In the genomic region with DNA sequence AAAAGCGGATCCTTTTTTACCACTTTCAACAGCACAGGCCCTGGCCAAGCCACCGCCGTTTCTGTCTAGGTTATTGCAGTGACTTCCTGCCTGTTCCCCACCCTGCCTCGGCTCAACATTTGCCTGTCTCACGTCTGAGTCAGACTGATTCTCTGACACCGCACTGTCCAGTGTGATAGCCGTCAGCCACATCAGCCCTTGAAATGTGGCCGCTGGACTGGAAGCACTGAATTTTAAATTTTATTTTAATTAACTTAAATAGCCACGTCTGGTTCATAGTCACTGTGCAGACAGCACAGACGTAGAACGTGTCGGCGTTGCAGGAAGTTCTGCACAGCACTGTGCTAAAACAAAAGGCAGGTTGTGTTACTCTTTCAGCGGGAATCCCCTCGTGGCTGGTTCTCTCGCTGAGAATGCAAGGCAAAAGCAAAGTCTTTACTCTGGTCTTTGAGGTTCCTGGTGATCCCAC, we compare ENCODE assay signal across 10 cellular contexts. TPM values are rescaled to one million over a fixed set of nuclear protein-coding genes. Genes with fewer than 3 reads are reported as not detected.
DNase-seq lines count a peak whose midpoint lies in the region; ATAC-seq and TF ChIP-seq lines count a peak whose summit lies in the region.
"Had no signal": no experiment of that assay in that cellular context is flagged by ENCODE, and none has a peak within 500 bp of the region (broad histone marks: within the 10 kb centered on the region; RNA-seq: fewer than 3 reads in every experiment).

No MANE protein-coding gene starts in this region.

- H3K4me3 ChIP-seq in ovary = no peak overlapping the region

- H3K4me1 Mint-ChIP-seq in memory B cell = peaks cover 15% of the 10 kb centered on the region
- H3K4me1 Mint-ChIP-seq in stimulated activated naive CD8-positive, alpha-beta T cell treated with anti-CD3 and anti-CD28 coated beads, Interleukin-15, amount 100 ng/mL, for 72 hours = peaks cover 38% of the 10 kb centered on the region

- H3K27me3 Mint-ChIP-seq in memory B cell = no peaks in the 10 kb centered on the region
- H3K27me3 Mint-ChIP-seq in stimulated activated naive CD8-positive, alpha-beta T cell treated with anti-CD3 and anti-CD28 coated beads, Interleukin-15, amount 100 ng/mL, for 72 hours = no peaks in the 10 kb centered on the region

- no peaks in the 10 kb centered on the region for H3K4me1 ChIP-seq in ovary (ENCODE audit: insufficient read depth)

- no peak for TF ChIP-seq CTCF in ovary (IDR thresholded peaks at IDR 0.05)

- no peak for TF ChIP-seq POLR2A in ovary (IDR thresholded peaks at IDR 0.05)

- H3K36me3 Mint-ChIP-seq in memory B cell = peaks cover 28% of the 10 kb centered on the region

- no peaks in the 10 kb centered on the region for H3K36me3 ChIP-seq in ovary

- no peak for TF ChIP-seq EP300 in ovary (IDR thresholded peaks at IDR 0.05)

- WGBS in ovary, 3 donors = 79 to 82% (median 79%) methylated on average over 16 of the region's 16 CpGs

- ATAC-seq in memory B cell (ENCODE audit: low read depth) = peak; percentile 86
- ATAC-seq in stimulated activated naive CD8-positive, alpha-beta T cell treated with anti-CD3 and anti-CD28 coated beads, Interleukin-15, amount 100 ng/mL, for 72 hours = peak; percentile 94

- DNase-seq in NK-92 treated with Interleukin-12 subunit alpha and Interleukin-12 subunit beta, amount 100 ng/mL, for 24 hours (lab: John Stamatoyannopoulos, UW) = peak; percentile 26
- DNase-seq in NK-92 (lab: John Stamatoyannopoulos, UW; ENCODE audit: unreplicated experiment) (no peak), activated T-cell treated with anti-CD3 and anti-CD28 coated beads for 4 hours (peak; percentile 36), memory B cell (ENCODE audit: low spot score in 2 of 2) (peak; percentile 20 to 32), medulla oblongata (ENCODE audit: extremely low spot score) (no peak), ovary (no peak), NCI-H446 (lab: John Stamatoyannopoulos, UW) (no peak)
- peak; percentile 57 to 68 for DNase-seq in stimulated activated naive CD8-positive, alpha-beta T cell treated with anti-CD3 and anti-CD28 coated beads, Interleukin-15, amount 100 ng/mL, for 72 hours
- DNase-seq: IMR-90 had no signal

- no peak overlapping the region for H3K4me3 Mint-ChIP-seq in memory B cell
- peak overlapping the region; percentile 64 to 71 for H3K4me3 Mint-ChIP-seq in stimulated activated naive CD8-positive, alpha-beta T cell treated with anti-CD3 and anti-CD28 coated beads, Interleukin-15, amount 100 ng/mL, for 72 hours

- H3K27ac ChIP-seq in ovary = no peak overlapping the region
- H3K27ac ChIP-seq: 22Rv1 had no signal

- intact Hi-C loops in ovary (cut with DNase I) = no loop called here

- H3K27ac Mint-ChIP-seq in memory B cell = peak overlapping the region; percentile 83
- peak overlapping the region; percentile 91 to 96 for H3K27ac Mint-ChIP-seq in stimulated activated naive CD8-positive, alpha-beta T cell treated with anti-CD3 and anti-CD28 coated beads, Interleukin-15, amount 100 ng/mL, for 72 hours

- H3K27me3 ChIP-seq in ovary = no peaks in the 10 kb centered on the region

- no peaks in the 10 kb centered on the region for H3K9me3 Mint-ChIP-seq in memory B cell
- H3K9me3 Mint-ChIP-seq in stimulated activated naive CD8-positive, alpha-beta T cell treated with anti-CD3 and anti-CD28 coated beads, Interleukin-15, amount 100 ng/mL, for 72 hours = no peaks in the 10 kb centered on the region

- H3K9me3 ChIP-seq in ovary = no peaks in the 10 kb centered on the region

RNA-seq across cellular contexts. Expression of a gene that starts 56.3 kb away (rescaled TPM):
- 10 to 100 TPM; 45.1 to 63.5 (median 49.7) TPM for total RNA-seq in ovary
- 10 to 100 TPM; 48.8 to 61.5 TPM for polyA plus RNA-seq in ovary

Comparison
In these comparisons a context has a peak if more than half of its experiments do, and no peak if none do; other contexts are left out.
1. DNase-seq: peak in NK-92 treated with Interleukin-12 subunit alpha and Interleukin-12 subunit beta, amount 100 ng/mL, for 24 hours (single experiment), activated T-cell treated with anti-CD3 and anti-CD28 coated beads for 4 hours (single experiment), memory B cell (2 of 2) and stimulated activated naive CD8-positive, alpha-beta T cell treated with anti-CD3 and anti-CD28 coated beads, Interleukin-15, amount 100 ng/mL, for 72 hours (2 of 2); none in NK-92 (single experiment), medulla oblongata (single experiment), ovary (0 of 5) and NCI-H446 (0 of 2).